In the genomic region with DNA sequence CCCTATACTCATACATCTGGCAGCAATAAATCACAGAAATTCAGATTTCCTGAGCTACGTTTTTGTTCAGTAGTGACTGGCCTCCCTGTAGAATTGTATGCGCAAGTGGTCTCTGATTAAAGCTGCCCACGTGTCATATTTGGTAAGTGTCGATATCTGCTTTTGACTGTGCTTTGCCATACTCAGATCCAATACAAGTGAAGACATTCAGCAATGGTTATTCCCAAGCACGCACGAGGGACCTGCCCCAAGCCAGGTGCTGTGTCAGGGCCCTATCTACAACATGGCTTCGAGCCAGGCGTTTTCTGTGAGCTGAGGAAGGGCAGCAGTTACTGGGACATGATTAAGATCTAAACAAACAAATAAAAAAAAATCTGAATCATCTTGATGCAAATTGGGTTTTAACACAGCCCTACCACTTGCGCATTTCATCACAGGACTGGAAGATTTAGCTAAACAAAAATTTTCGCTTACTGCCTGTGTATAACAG, we compare ENCODE assay signal across 1 cellular context.
TF ChIP-seq lines count a peak whose summit lies in the region.

No MANE protein-coding gene starts in this region.

TF ChIP-seq in SK-N-SH, 30 proteins besides CTCF, POLR2A, EP300 and RAD21 (continued from another document):
- no peak for TF ChIP-seq REST (IDR thresholded peaks at IDR 0.05; ENCODE audit: low read depth, low read length)
- no peak for TF ChIP-seq FOXJ3 (CRISPR knock-in tag; IDR thresholded peaks at IDR 0.05)
- TF ChIP-seq GATA2 (CRISPR knock-in tag; IDR thresholded peaks at IDR 0.05) = 0 out of 2 replicates have a peak, but pooled peaks have one; percentile 18
- TF ChIP-seq, protein P1, sequence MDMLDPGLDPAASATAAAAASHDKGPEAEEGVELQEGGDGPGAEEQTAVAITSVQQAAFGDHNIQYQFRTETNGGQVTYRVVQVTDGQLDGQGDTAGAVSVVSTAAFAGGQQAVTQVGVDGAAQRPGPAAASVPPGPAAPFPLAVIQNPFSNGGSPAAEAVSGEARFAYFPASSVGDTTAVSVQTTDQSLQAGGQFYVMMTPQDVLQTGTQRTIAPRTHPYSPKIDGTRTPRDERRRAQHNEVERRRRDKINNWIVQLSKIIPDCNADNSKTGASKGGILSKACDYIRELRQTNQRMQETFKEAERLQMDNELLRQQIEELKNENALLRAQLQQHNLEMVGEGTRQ (IDR thresholded peaks at IDR 0.05; ENCODE audit: borderline replicate concordance, low read depth, low read length) = no peak
TF ChIP-seq in SK-N-SH: peak in this region for 3.
